In genomic region chr11:93745005-93745755, GRCh38 we compare ENCODE assay signal across 7 cellular contexts. TPM values are rescaled to one million over a fixed set of nuclear protein-coding genes. Genes with fewer than 3 reads are reported as not detected.
DNase-seq lines count a peak whose midpoint lies in the region; ATAC-seq, FAIRE-seq and TF ChIP-seq lines count a peak whose summit lies in the region.
"Not testable (repeated sequence)": the region's sequence is repeated elsewhere in the genome, so short reads cannot be mapped to it uniquely, and the experiment has no call there.

No MANE protein-coding gene starts in this region.

- FAIRE-seq in astrocyte (lab: Jason Lieb, UNC) = not testable (repeated sequence)

- ATAC-seq in right cardiac atrium = not testable (repeated sequence)

- not testable (repeated sequence) for H3K4me1 Mint-ChIP-seq in astrocyte (ENCODE audit: low read depth, unreplicated experiment)
- H3K4me1 Mint-ChIP-seq in endothelial cell (ENCODE audit: unreplicated experiment) (peaks cover 28% of the 10 kb centered on the region), mesothelial cell of epicardium (peaks cover 15% of the 10 kb centered on the region)

- H3K4me1 ChIP-seq in astrocyte (ENCODE audit: insufficient read depth, low read length); right cardiac atrium (ENCODE audit: control insufficient read depth, insufficient read depth, low read length): not testable (repeated sequence)
- H3K4me1 ChIP-seq in sigmoid colon = peaks cover 0 to 34% (median 14%) of the 10 kb centered on the region in 4 donors

- not testable (repeated sequence) for TF ChIP-seq CTCF in astrocyte (IDR thresholded peaks at IDR 0.05; ENCODE audit: insufficient read depth, low read depth, low read length); endothelial cell (IDR thresholded peaks at IDR 0.05; ENCODE audit: unreplicated experiment); mesothelial cell of epicardium (IDR thresholded peaks at IDR 0.05; ENCODE audit: unreplicated experiment); sigmoid colon (IDR thresholded peaks at IDR 0.05)

- not testable (repeated sequence) for H3K36me3 ChIP-seq in astrocyte (ENCODE audit: insufficient read depth, low read length); sigmoid colon

- H3K79me2 ChIP-seq in astrocyte (ENCODE audit: insufficient read depth, low read length) = peaks cover 24% of the 10 kb centered on the region

- H3K9ac ChIP-seq in astrocyte (ENCODE audit: low read length) = peak overlapping the region; percentile 28

- H3K27ac Mint-ChIP-seq in astrocyte (ENCODE audit: unreplicated experiment) (peak overlapping the region; percentile 29), endothelial cell (ENCODE audit: unreplicated experiment) (peak overlapping the region; percentile 93), mesothelial cell of epicardium (peak overlapping the region; percentile 44)

- H3K9me3 Mint-ChIP-seq in astrocyte (ENCODE audit: unreplicated experiment); endothelial cell (ENCODE audit: unreplicated experiment); mesothelial cell of epicardium: not testable (repeated sequence)

- peak overlapping the region; percentile 36 for H3K4me3 Mint-ChIP-seq in astrocyte (ENCODE audit: unreplicated experiment)
- not testable (repeated sequence) for H3K4me3 Mint-ChIP-seq in endothelial cell (ENCODE audit: unreplicated experiment)
- H3K4me3 Mint-ChIP-seq in mesothelial cell of epicardium = peak overlapping the region; percentile 0

- H3K4me3 ChIP-seq in astrocyte (ENCODE audit: insufficient read depth, low read depth, low read length); right cardiac atrium (ENCODE audit: low read length): not testable (repeated sequence)
- H3K4me3 ChIP-seq in sigmoid colon = peak overlapping the region in 1 of 4 donors; percentile 7

- H2AFZ ChIP-seq in astrocyte (ENCODE audit: low read depth, low read length) = not testable (repeated sequence)

- H3K9me3 ChIP-seq in astrocyte (ENCODE audit: insufficient read depth, low read depth, low read length); right cardiac atrium (ENCODE audit: control insufficient read depth, low read length); sigmoid colon: not testable (repeated sequence)

- not testable (repeated sequence) for H3K27me3 ChIP-seq in astrocyte (ENCODE audit: insufficient read depth, low read length); right cardiac atrium (ENCODE audit: control insufficient read depth, insufficient read depth); sigmoid colon

- peak; percentile 59 for DNase-seq in GDM1 (lab: John Stamatoyannopoulos, UW)
- peak; percentile 62 for DNase-seq in SK-MEL-5 (ENCODE audit: low read depth, low spot score)
- DNase-seq in astrocyte (ENCODE audit: low read depth) = peak; percentile 35
- DNase-seq in endothelial cell (ENCODE audit: low spot score) = peak; percentile 9
- DNase-seq in right cardiac atrium; mesothelial cell of epicardium (ENCODE audit: low spot score in 2 of 2, unreplicated experiment in 2 of 2); sigmoid colon: not testable (repeated sequence)

- TF ChIP-seq POLR2A in sigmoid colon (IDR thresholded peaks at IDR 0.05) = not testable (repeated sequence)

- intact Hi-C loops in right cardiac atrium (cut with DNase I) = not testable (repeated sequence)
- intact Hi-C loops in sigmoid colon (cut with DNase I) = loop anchor here (10.0 kb wide), 1 partner anchor 390 kb away; no protein-coding TSS in a partner anchor

- TF ChIP-seq EP300 in sigmoid colon (IDR thresholded peaks at IDR 0.05) = not testable (repeated sequence)

- H3K36me3 Mint-ChIP-seq in astrocyte (ENCODE audit: low read depth, unreplicated experiment); mesothelial cell of epicardium: not testable (repeated sequence)
- H3K36me3 Mint-ChIP-seq in endothelial cell (ENCODE audit: low read depth, unreplicated experiment) = peaks cover 12% of the 10 kb centered on the region

- 40% methylated on average over 12 of the region's 12 CpGs for WGBS in right cardiac atrium
- 18 to 52% methylated on average over 12 of the region's 12 CpGs for WGBS in sigmoid colon, 2 donors

- not testable (repeated sequence) for H3K27ac ChIP-seq in astrocyte (ENCODE audit: low read depth, low read length)
- peak overlapping the region; percentile 49 for H3K27ac ChIP-seq in right cardiac atrium (ENCODE audit: low read length)
- H3K27ac ChIP-seq in sigmoid colon = peak overlapping the region; percentile 21 to 72 (median 56)

- in situ Hi-C loops in SK-MEL-5 (cut with HindIII; ENCODE audit: low pct_unique_long_range_greater_than_20kb, low sequenced_read_pairs) = not testable (repeated sequence)

- H3K4me2 ChIP-seq in astrocyte (ENCODE audit: low read length) = peak overlapping the region; percentile 51

- H3K27me3 Mint-ChIP-seq in astrocyte (ENCODE audit: low read depth, unreplicated experiment); mesothelial cell of epicardium (ENCODE audit: low read depth): not testable (repeated sequence)
- peaks cover 21% of the 10 kb centered on the region for H3K27me3 Mint-ChIP-seq in endothelial cell (ENCODE audit: unreplicated experiment)

- not testable (repeated sequence) for H4K20me1 ChIP-seq in astrocyte (ENCODE audit: insufficient read depth, low read length)

RNA-seq across cellular contexts. Expression of gene C11orf54, which starts 3.7 kb away (rescaled TPM):
- total RNA-seq in SK-MEL-5 (2014; rRNA removed; shearing (Covaris generic)) = 24.4 and 25.0 TPM in 2 replicates
- polyA plus RNA-seq in SK-MEL-5 (2015; cell fraction: cytosol; rRNA removed) = 12.2 and 14.5 TPM in 2 replicates
- polyA plus RNA-seq in SK-MEL-5 (2015; cell fraction: nucleus; rRNA removed) = 18.9 and 22.8 TPM in 2 replicates
- 12.7 and 14.8 TPM in 2 replicates for total RNA-seq in astrocyte
- total RNA-seq in endothelial cell (ENCODE audit: unreplicated experiment) = 23.1 TPM
- 10 to 100 TPM; 28.0 to 36.9 (median 33.4) TPM for total RNA-seq in right cardiac atrium
- polyA plus RNA-seq in right cardiac atrium = 23.0 TPM
- 29.0 to 37.7 TPM (median 34.5 TPM) in 3 replicates for total RNA-seq in mesothelial cell of epicardium
- 10 to 100 TPM; 34.9 to 56.0 (median 45.2) TPM for total RNA-seq in sigmoid colon
- 10 to 100 TPM; 23.7 to 82.8 (median 43.8) TPM for polyA plus RNA-seq in sigmoid colon

RNA-seq across cellular contexts. Expression of gene TAF1D, which starts 3.9 kb away (rescaled TPM):
- total RNA-seq in SK-MEL-5 (2014; rRNA removed; shearing (Covaris generic)) = 126 and 128 TPM in 2 replicates
- 42.5 and 51.8 TPM in 2 replicates for polyA plus RNA-seq in SK-MEL-5 (2015; cell fraction: cytosol; rRNA removed)
- 1,024 and 1,330 TPM in 2 replicates for polyA plus RNA-seq in SK-MEL-5 (2015; cell fraction: nucleus; rRNA removed)
- total RNA-seq in astrocyte = 131 and 145 TPM in 2 replicates
- total RNA-seq in endothelial cell (ENCODE audit: unreplicated experiment) = 131 TPM
- 10 to 100 TPM; 36.3 to 52.1 (median 38.6) TPM for total RNA-seq in right cardiac atrium
- 36.2 TPM for polyA plus RNA-seq in right cardiac atrium
- total RNA-seq in mesothelial cell of epicardium = 155 to 166 TPM (median 155 TPM) in 3 replicates
- total RNA-seq in sigmoid colon = 100 to 1,000 TPM in 1 of 4 donors, 10 to 100 TPM in 3; 89.2 to 111 (median 94.4) TPM
- polyA plus RNA-seq in sigmoid colon = 10 to 100 TPM; 22.4 to 87.3 (median 68.5) TPM

RNA-seq across cellular contexts. Expression of gene MED17, which starts 38.9 kb away (rescaled TPM):
- 23.3 and 29.8 TPM in 2 replicates for total RNA-seq in SK-MEL-5 (2014; rRNA removed; shearing (Covaris generic))
- polyA plus RNA-seq in SK-MEL-5 (2015; cell fraction: cytosol; rRNA removed) = 19.8 and 28.8 TPM in 2 replicates
- 38.4 and 41.0 TPM in 2 replicates for polyA plus RNA-seq in SK-MEL-5 (2015; cell fraction: nucleus; rRNA removed)
- total RNA-seq in astrocyte = 37.0 and 40.0 TPM in 2 replicates
- total RNA-seq in endothelial cell (ENCODE audit: unreplicated experiment) = 38.7 TPM
- 10 to 100 TPM; 19.8 to 25.1 (median 22.8) TPM for total RNA-seq in right cardiac atrium
- polyA plus RNA-seq in right cardiac atrium = 14.7 TPM
- 54.0 to 58.4 TPM (median 55.5 TPM) in 3 replicates for total RNA-seq in mesothelial cell of epicardium
- 10 to 100 TPM; 19.9 to 28.9 (median 23.9) TPM for total RNA-seq in sigmoid colon
- 10 to 100 TPM in 1 of 3 donors, 1 to 10 TPM in 2; 7.2 to 12.8 (median 9.7) TPM for polyA plus RNA-seq in sigmoid colon

Comparison
In these comparisons a context has a peak if more than half of its experiments do, and no peak if none do; other contexts are left out.
1. H3K27ac Mint-ChIP-seq: peak in every context shown above with its lines; median percentile 93 in endothelial cell; 44 in mesothelial cell of epicardium; 29 in astrocyte.